8 cellular contexts compared by ENCODE assay signal in the genomic region with DNA sequence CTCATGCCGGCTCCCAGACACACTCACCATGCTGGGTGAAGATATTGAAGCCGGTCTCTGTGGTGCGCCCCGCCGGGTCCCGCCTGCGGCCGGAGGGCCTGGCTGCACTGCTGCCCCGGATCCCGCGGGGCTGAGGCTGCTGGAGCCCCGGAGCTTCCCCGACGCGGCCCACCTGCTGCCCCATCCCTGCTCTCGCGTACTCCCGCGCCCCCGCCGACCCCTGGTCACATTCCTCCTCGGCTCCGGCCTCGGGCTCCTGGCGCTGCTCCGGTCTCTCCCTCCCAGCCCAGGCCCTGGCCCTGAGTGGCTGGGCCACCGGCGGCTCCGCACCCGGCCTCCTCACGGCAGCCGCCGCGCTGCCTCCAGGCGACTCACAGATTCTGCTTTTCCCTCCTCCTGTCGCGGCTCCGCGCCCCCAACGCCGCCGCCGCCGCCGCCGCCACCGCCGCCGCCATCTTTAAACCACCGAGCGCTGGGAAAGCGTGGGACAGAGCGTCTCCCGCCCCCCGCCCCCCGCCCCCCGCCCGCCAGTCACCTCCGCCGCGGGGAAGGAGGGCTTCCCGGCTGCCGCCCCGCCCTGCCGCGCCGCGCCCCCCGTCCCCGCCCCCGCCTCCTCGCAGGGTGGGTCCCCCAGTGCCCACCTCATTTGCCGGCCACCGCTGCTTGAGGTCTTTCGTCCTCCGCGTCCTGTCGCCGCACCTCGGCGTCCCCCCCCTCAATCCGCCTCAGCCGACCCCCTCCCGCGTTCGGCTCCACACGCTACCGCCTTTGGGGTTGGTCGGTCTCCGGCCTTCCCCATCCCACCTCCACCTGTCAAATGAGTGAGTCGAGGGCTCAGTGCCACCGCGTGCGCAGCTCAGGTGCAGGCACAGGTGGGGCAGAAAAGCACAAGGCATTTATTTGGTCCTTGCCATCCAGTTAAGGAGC. TPM values are rescaled to one million over a fixed set of nuclear protein-coding genes. Genes with fewer than 3 reads are reported as not detected.
DNase-seq lines count a peak whose midpoint lies in the region; ATAC-seq and TF ChIP-seq lines count a peak whose summit lies in the region.

Gene ABL2 (minus strand): TSS at position 464 of the 927 bp plus-strand sequence. CDS start 280 bp downstream, at position 184.

- no peaks in the 10 kb centered on the region for H3K9me3 ChIP-seq in skeletal muscle tissue (ENCODE audit: control insufficient read depth in 3 of 3, low read length in 3 of 3)

- H3K36me3 ChIP-seq in skeletal muscle tissue (ENCODE audit: control insufficient read depth in 3 of 3, insufficient read depth in 3 of 3, low read length in 3 of 3), result no peaks in the 10 kb centered on the region

- H3K27me3 ChIP-seq in skeletal muscle tissue (ENCODE audit: control insufficient read depth in 3 of 3, insufficient read depth in 3 of 3, low read length in 3 of 3), result no peaks in the 10 kb centered on the region

- in situ Hi-C loops in astrocyte of the spinal cord (cut with HindIII; ENCODE audit: low sequenced_read_pairs), result no loop called here

- peak; percentile 55 for DNase-seq in EH (ENCODE audit: low read depth)
- peak; percentile 47 for DNase-seq in M059J (ENCODE audit: low read depth)
- peak; percentile 39 for DNase-seq in T-helper 22 cell (ENCODE audit: low read depth)
- DNase-seq in astrocyte of the spinal cord (ENCODE audit: low read depth, low spot score), result peak; percentile 39
- DNase-seq in GOT3 (lab: John Stamatoyannopoulos, UW), result no peak

- peak within 1 kb of the TSS; percentile 81 to 87 (median 87) for H3K9ac ChIP-seq in skeletal muscle tissue (ENCODE audit: low read depth in 1 of 3, low read length in 3 of 3)

- ATAC-seq in GM21786 (IDR thresholded peaks at IDR 0.05; ENCODE audit: unreplicated experiment), result peak; percentile 49

- H3K27ac ChIP-seq in skeletal muscle tissue (ENCODE audit: low read depth, low read length), result peak within 1 kb of the TSS; percentile 65

- peaks cover 3 to 16% (median 10%) of the 10 kb centered on the region in 3 donors for H3K4me1 ChIP-seq in skeletal muscle tissue (ENCODE audit: control insufficient read depth in 3 of 3, insufficient read depth in 3 of 3, low read length in 3 of 3)

- TF ChIP-seq CTCF in astrocyte of the spinal cord (IDR thresholded peaks at IDR 0.05; ENCODE audit: low read depth, low read length), result no peak

- H3K4me3 ChIP-seq in astrocyte of the spinal cord (ENCODE audit: low read depth, low read length), result peak within 1 kb of the TSS; percentile 77
- peak within 1 kb of the TSS; percentile 78 for H3K4me3 ChIP-seq in iPS-11a (ENCODE audit: low read depth, low read length)
- H3K4me3 ChIP-seq in skeletal muscle tissue (ENCODE audit: low read length in 3 of 3), result peak within 1 kb of the TSS; percentile 79 to 85 (median 83)

RNA-seq across cellular contexts. Expression of gene ABL2, which starts in this region (rescaled TPM):
- total RNA-seq in M059J (2014; rRNA removed; shearing (Covaris generic)), result 17.3 and 38.3 TPM in 2 replicates
- total RNA-seq in skeletal muscle tissue, result 8.9 TPM
